ENCODE assay signal across 1 cellular context in the genomic region with DNA sequence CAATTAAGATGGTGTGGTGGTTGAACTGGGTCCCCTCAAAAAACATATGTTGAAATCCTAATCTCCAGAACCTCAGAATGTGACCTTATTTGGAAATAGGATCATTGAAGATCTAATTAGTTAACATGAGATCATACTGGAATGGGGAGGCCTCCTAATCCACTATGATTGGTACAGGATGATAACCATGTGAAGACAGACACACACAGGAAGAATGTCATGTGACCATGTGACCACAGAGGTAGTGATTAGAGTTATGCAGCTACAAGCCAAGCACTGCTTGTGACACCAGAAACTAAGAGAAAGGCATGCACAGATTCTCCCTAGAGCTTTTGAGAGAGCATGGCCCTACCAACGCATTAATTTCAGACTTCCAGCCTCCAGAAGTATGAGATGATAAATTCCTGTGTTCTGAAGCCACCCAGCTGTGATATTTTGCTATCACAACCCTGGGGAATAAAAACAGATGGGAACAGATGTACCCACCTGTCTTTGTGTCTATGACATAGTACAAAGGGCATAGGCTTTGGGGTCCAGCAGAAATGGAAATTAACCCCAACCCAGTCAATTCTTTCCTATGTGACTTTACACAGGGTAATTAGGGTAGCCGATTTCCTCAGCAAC.
TF ChIP-seq lines count a peak whose summit lies in the region.

No MANE protein-coding gene starts in this region.

TF ChIP-seq in K562, 482 proteins besides CTCF, POLR2A, EP300 and RAD21 (continued from another document and continues in another):
- TF ChIP-seq, protein P1, sequence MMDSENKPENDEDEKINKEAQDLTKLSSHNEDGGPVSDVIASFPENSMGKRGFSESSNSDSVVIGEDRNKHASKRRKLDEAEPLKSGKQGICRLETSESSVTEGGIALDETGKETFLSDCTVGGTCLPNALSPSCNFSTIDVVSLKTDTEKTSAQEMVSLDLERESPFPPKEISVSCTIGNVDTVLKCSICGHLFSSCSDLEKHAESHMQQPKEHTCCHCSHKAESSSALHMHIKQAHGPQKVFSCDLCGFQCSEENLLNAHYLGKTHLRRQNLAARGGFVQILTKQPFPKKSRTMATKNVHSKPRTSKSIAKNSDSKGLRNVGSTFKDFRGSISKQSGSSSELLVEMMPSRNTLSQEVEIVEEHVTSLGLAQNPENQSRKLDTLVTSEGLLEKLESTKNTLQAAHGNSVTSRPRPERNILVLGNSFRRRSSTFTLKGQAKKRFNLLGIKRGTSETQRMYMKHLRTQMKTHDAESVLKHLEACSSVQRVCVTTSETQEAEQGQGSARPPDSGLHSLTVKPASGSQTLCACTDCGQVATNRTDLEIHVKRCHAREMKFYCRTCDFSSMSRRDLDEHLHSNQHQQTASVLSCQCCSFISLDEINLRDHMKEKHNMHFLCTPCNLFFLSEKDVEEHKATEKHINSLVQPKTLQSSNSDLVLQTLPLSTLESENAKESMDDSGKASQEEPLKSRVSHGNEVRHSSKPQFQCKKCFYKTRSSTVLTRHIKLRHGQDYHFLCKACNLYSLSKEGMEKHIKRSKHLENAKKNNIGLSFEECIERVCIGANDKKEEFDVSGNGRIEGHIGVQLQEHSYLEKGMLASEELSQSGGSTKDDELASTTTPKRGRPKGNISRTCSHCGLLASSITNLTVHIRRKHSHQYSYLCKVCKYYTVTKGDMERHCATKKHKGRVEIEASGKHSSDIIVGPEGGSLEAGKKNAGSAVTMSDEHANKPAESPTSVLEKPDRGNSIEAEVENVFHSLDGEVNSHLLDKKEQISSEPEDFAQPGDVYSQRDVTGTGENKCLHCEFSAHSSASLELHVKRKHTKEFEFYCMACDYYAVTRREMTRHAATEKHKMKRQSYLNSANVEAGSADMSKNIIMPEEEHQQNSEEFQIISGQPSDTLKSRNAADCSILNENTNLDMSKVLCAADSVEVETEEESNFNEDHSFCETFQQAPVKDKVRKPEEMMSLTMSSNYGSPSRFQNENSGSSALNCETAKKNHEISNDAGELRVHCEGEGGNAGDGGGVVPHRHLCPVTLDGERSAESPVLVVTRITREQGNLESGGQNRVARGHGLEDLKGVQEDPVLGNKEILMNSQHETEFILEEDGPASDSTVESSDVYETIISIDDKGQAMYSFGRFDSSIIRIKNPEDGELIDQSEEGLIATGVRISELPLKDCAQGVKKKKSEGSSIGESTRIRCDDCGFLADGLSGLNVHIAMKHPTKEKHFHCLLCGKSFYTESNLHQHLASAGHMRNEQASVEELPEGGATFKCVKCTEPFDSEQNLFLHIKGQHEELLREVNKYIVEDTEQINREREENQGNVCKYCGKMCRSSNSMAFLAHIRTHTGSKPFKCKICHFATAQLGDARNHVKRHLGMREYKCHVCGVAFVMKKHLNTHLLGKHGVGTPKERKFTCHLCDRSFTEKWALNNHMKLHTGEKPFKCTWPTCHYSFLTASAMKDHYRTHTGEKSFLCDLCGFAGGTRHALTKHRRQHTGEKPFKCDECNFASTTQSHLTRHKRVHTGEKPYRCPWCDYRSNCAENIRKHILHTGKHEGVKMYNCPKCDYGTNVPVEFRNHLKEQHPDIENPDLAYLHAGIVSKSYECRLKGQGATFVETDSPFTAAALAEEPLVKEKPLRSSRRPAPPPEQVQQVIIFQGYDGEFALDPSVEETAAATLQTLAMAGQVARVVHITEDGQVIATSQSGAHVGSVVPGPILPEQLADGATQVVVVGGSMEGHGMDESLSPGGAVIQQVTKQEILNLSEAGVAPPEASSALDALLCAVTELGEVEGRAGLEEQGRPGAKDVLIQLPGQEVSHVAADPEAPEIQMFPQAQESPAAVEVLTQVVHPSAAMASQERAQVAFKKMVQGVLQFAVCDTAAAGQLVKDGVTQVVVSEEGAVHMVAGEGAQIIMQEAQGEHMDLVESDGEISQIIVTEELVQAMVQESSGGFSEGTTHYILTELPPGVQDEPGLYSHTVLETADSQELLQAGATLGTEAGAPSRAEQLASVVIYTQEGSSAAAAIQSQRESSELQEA (IDR thresholded peaks at IDR 0.05; ENCODE audit: low read depth) = no peak
- TF ChIP-seq KLF10 (CRISPR knock-in tag; IDR thresholded peaks at IDR 0.05) (no peak), ZNF699 (CRISPR knock-in tag; IDR thresholded peaks at IDR 0.05; ENCODE audit: insufficient replicate concordance) (no peak), POU5F1 (IDR thresholded peaks at IDR 0.05; ENCODE audit: borderline replicate concordance, low read depth, low read length, partially characterized antibody) (no peak), SMAD1 (IDR thresholded peaks at IDR 0.05; ENCODE audit: low read depth, low read length, partially characterized antibody) (no peak), CBX1 (IDR thresholded peaks at IDR 0.05; ENCODE audit: low read depth) (no peak), JUN (IDR thresholded peaks at IDR 0.05; ENCODE audit: borderline replicate concordance, low read depth, low read length) (no peak), JUN (CRISPR knock-in tag; IDR thresholded peaks at IDR 0.05; ENCODE audit: borderline replicate concordance) (no peak), TCFL5 (CRISPR knock-in tag; conservative IDR thresholded peaks at IDR 0.05) (no peak), MCM3 (IDR thresholded peaks at IDR 0.05) (no peak), ARID4B (CRISPR knock-in tag; IDR thresholded peaks at IDR 0.05) (no peak), HMBOX1 (IDR thresholded peaks at IDR 0.05) (no peak), ZNF436 (CRISPR knock-in tag; IDR thresholded peaks at IDR 0.05) (no peak), ZBTB8A (IDR thresholded peaks at IDR 0.05; ENCODE audit: partially characterized antibody) (no peak), ZNF41 (CRISPR knock-in tag; conservative IDR thresholded peaks at IDR 0.05) (no peak), JUNB (CRISPR knock-in tag; conservative IDR thresholded peaks at IDR 0.05) (no peak), PYGO2 (tag; IDR thresholded peaks at IDR 0.05) (no peak), POLR2H (tag; IDR thresholded peaks at IDR 0.05; ENCODE audit: low read depth) (no peak), XRCC5 (IDR thresholded peaks at IDR 0.05; ENCODE audit: low read depth, low read length) (no peak), LARP7 (IDR thresholded peaks at IDR 0.05) (no peak), TCF15 (CRISPR knock-in tag; IDR thresholded peaks at IDR 0.05) (no peak), ZC3H8 (IDR thresholded peaks at IDR 0.05) (no peak), SRF (CRISPR knock-in tag; IDR thresholded peaks at IDR 0.05) (peak in 1 of 2 experiments; percentile 85; a peak in 3 of 4 replicates), MITF (IDR thresholded peaks at IDR 0.05) (peak; percentile 83), NONO (IDR thresholded peaks at IDR 0.05; ENCODE audit: low read depth in 2 of 2, low read length in 1 of 2) (no peak)
- TF ChIP-seq, protein P2, sequence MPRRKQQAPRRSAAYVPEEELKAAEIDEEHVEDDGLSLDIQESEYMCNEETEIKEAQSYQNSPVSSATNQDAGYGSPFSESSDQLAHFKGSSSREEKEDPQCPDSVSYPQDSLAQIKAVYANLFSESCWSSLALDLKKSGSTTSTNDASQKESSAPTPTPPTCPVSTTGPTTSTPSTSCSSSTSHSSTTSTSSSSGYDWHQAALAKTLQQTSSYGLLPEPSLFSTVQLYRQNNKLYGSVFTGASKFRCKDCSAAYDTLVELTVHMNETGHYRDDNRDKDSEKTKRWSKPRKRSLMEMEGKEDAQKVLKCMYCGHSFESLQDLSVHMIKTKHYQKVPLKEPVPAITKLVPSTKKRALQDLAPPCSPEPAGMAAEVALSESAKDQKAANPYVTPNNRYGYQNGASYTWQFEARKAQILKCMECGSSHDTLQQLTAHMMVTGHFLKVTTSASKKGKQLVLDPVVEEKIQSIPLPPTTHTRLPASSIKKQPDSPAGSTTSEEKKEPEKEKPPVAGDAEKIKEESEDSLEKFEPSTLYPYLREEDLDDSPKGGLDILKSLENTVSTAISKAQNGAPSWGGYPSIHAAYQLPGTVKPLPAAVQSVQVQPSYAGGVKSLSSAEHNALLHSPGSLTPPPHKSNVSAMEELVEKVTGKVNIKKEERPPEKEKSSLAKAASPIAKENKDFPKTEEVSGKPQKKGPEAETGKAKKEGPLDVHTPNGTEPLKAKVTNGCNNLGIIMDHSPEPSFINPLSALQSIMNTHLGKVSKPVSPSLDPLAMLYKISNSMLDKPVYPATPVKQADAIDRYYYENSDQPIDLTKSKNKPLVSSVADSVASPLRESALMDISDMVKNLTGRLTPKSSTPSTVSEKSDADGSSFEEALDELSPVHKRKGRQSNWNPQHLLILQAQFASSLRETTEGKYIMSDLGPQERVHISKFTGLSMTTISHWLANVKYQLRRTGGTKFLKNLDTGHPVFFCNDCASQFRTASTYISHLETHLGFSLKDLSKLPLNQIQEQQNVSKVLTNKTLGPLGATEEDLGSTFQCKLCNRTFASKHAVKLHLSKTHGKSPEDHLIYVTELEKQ (CRISPR knock-in tag; IDR thresholded peaks at IDR 0.05) = no peak
- TF ChIP-seq, protein P3, sequence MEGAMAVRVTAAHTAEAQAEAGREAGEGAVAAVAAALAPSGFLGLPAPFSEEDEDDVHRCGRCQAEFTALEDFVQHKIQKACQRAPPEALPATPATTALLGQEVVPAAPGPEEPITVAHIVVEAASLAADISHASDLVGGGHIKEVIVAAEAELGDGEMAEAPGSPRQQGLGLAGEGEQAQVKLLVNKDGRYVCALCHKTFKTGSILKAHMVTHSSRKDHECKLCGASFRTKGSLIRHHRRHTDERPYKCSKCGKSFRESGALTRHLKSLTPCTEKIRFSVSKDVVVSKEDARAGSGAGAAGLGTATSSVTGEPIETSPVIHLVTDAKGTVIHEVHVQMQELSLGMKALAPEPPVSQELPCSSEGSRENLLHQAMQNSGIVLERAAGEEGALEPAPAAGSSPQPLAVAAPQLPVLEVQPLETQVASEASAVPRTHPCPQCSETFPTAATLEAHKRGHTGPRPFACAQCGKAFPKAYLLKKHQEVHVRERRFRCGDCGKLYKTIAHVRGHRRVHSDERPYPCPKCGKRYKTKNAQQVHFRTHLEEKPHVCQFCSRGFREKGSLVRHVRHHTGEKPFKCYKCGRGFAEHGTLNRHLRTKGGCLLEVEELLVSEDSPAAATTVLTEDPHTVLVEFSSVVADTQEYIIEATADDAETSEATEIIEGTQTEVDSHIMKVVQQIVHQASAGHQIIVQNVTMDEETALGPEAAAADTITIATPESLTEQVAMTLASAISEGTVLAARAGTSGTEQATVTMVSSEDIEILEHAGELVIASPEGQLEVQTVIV (CRISPR knock-in tag; IDR thresholded peaks at IDR 0.05; ENCODE audit: borderline replicate concordance) = no peak
- TF ChIP-seq, protein P4, sequence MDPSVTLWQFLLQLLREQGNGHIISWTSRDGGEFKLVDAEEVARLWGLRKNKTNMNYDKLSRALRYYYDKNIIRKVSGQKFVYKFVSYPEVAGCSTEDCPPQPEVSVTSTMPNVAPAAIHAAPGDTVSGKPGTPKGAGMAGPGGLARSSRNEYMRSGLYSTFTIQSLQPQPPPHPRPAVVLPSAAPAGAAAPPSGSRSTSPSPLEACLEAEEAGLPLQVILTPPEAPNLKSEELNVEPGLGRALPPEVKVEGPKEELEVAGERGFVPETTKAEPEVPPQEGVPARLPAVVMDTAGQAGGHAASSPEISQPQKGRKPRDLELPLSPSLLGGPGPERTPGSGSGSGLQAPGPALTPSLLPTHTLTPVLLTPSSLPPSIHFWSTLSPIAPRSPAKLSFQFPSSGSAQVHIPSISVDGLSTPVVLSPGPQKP (CRISPR knock-in tag; IDR thresholded peaks at IDR 0.05) = no peak
